1 cellular context compared by ENCODE assay signal in the genomic region with DNA sequence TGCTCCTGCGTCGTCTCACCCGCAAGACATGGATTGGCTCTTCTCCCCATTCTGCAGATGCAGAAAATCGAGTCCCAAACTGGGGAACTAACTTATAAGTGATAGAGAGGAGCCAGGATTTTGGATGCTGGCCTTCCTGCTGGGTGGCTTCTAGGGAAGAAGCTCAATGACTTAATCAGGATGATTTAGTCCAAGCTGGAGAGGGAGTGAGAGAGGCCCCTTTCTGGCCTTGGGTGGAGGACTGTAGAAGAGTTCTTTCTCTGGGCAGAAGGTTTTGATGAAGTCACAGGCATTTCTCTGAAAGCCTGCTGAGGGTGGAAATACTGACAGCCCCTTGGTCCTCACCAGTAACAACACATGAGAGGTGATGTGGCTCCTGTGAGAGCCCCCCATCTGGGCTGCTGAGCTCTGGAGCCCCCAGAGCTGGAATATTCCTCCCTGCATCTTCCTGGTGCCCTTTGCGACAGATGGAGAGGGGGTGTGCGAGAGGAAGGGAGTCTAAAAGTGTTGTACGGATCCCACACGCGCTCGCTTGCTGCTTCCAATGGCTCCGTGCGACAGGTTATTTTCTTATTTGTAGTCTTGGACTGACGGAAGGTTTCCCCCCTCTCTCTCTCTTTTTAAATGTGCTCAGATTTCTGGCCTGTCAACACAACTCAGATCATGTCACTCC.
TF ChIP-seq lines count a peak whose summit lies in the region.

No MANE protein-coding gene starts in this region.

TF ChIP-seq in HepG2, 621 proteins besides CTCF, POLR2A, EP300 and RAD21:
- peak; percentile 63; the same call in 1 of the 2 replicates for TF ChIP-seq ZNF629 (CRISPR knock-in tag; conservative IDR thresholded peaks at IDR 0.05)
- no peak for TF ChIP-seq RBAK (CRISPR knock-in tag; IDR thresholded peaks at IDR 0.05)
